In genomic region chr16:71722801-71723536, GRCh38 we compare ENCODE assay signal across 8 cellular contexts. TPM values are rescaled to one million over a fixed set of nuclear protein-coding genes. Genes with fewer than 3 reads are reported as not detected.
DNase-seq lines count a peak whose midpoint lies in the region; ATAC-seq and TF ChIP-seq lines count a peak whose summit lies in the region.

No MANE protein-coding gene starts in this region.

- H3K27me3 Mint-ChIP-seq in activated naive CD8-positive, alpha-beta T cell treated with anti-CD3 and anti-CD28 coated beads for 36 hours = peaks cover 7% of the 10 kb centered on the region

- peak overlapping the region; percentile 78 for H2AFZ ChIP-seq in DND-41 (ENCODE audit: low read depth, low read length)

- peak overlapping the region; percentile 70 for H3K27ac Mint-ChIP-seq in activated naive CD8-positive, alpha-beta T cell treated with anti-CD3 and anti-CD28 coated beads for 36 hours

- H3K4me3 ChIP-seq in DND-41 (ENCODE audit: low read depth in 1 of 2, low read length in 2 of 2) (peak overlapping the region; percentile 48 to 71; a peak in 3 of 4 replicates), HUES64 (ENCODE audit: low read length) (peak overlapping the region; percentile 72), ovary (peak overlapping the region; percentile 70), upper lobe of right lung (peak overlapping the region; percentile 80)

- TF ChIP-seq EP300 in ovary (IDR thresholded peaks at IDR 0.05) = no peak

- no peaks in the 10 kb centered on the region for H3K9me3 Mint-ChIP-seq in activated naive CD8-positive, alpha-beta T cell treated with anti-CD3 and anti-CD28 coated beads for 36 hours

- H3K27me3 ChIP-seq in DND-41 (ENCODE audit: insufficient read depth, low read length, poor library complexity) (peaks cover 10% of the 10 kb centered on the region), HUES64 (ENCODE audit: insufficient read depth, low read length) (peaks cover 19% of the 10 kb centered on the region), ovary (no peaks in the 10 kb centered on the region), upper lobe of right lung (no peaks in the 10 kb centered on the region)

- peak overlapping the region; percentile 67 for H3K9ac ChIP-seq in DND-41 (ENCODE audit: low read depth, low read length)
- peak overlapping the region; percentile 81 for H3K9ac ChIP-seq in HUES64 (ENCODE audit: low read depth, low read length)

- H3K27ac ChIP-seq in DND-41 (ENCODE audit: low read length) (no peak overlapping the region), HUES64 (ENCODE audit: low read depth, low read length) (peak overlapping the region; percentile 74; the same call in 1 of the 2 replicates), ovary (peak overlapping the region; percentile 90 to 95), upper lobe of right lung (peak overlapping the region; percentile 87)

- H3K4me1 ChIP-seq in DND-41 (ENCODE audit: insufficient read depth, low read length) (peaks cover 19% of the 10 kb centered on the region), HUES64 (ENCODE audit: insufficient read depth, low read length) (peaks cover 17% of the 10 kb centered on the region), ovary (ENCODE audit: insufficient read depth) (peaks cover 4% of the 10 kb centered on the region), upper lobe of right lung (peaks cover 21% of the 10 kb centered on the region)

- under 1% methylated on average over 59 of the region's 59 CpGs for WGBS in HUES64
- 0 to 1% (median 0%) methylated on average over 31 to 58 of the region's 59 CpGs for WGBS in ovary, 3 donors

- TF ChIP-seq CTCF in DND-41 (IDR thresholded peaks at IDR 0.05; ENCODE audit: borderline replicate concordance, extremely low read depth, low read length, poor library complexity, severe bottlenecking) = no peak
- no peak for TF ChIP-seq CTCF in ovary (IDR thresholded peaks at IDR 0.05)
- TF ChIP-seq CTCF in upper lobe of right lung (IDR thresholded peaks at IDR 0.05) = no peak

- H3K4me1 Mint-ChIP-seq in activated naive CD8-positive, alpha-beta T cell treated with anti-CD3 and anti-CD28 coated beads for 36 hours = peaks cover 10% of the 10 kb centered on the region

- intact Hi-C loops in Right ventricle myocardium inferior (cut with DNase I) (no loop called here), ovary (cut with DNase I) (no loop called here), upper lobe of right lung (cut with DNase I) (no loop called here)

- peak overlapping the region; percentile 99 for H3K4me2 ChIP-seq in DND-41 (ENCODE audit: insufficient read depth, low read length)

- H3K4me3 Mint-ChIP-seq in activated naive CD8-positive, alpha-beta T cell treated with anti-CD3 and anti-CD28 coated beads for 36 hours = peak overlapping the region; percentile 90

- peak; percentile 59 for DNase-seq in DND-41
- DNase-seq in activated naive CD8-positive, alpha-beta T cell treated with anti-CD3 and anti-CD28 coated beads for 36 hours = peak; percentile 69
- DNase-seq in Right ventricle myocardium inferior (ENCODE audit: missing footprints) = peak; percentile 86
- DNase-seq in ovary = peak; percentile 65 to 79 (median 74)
- peak; percentile 83 for DNase-seq in upper lobe of right lung

- H3K36me3 ChIP-seq in DND-41 (ENCODE audit: insufficient read depth, low read length) (no peaks in the 10 kb centered on the region; the same call in 1 of the 2 replicates), HUES64 (ENCODE audit: insufficient read depth, low read length) (no peaks in the 10 kb centered on the region; the same call in 1 of the 2 replicates), ovary (no peaks in the 10 kb centered on the region), upper lobe of right lung (no peaks in the 10 kb centered on the region)

- peaks cover 9% of the 10 kb centered on the region; the same call in 1 of the 2 replicates for H4K20me1 ChIP-seq in DND-41 (ENCODE audit: insufficient read depth, low read length)

- no peaks in the 10 kb centered on the region for H3K9me3 ChIP-seq in DND-41 (ENCODE audit: insufficient read depth, low read length, severe bottlenecking)
- H3K9me3 ChIP-seq in HUES64 (ENCODE audit: insufficient read depth, low read depth, low read length) = no peaks in the 10 kb centered on the region
- H3K9me3 ChIP-seq in ovary = no peaks in the 10 kb centered on the region
- H3K9me3 ChIP-seq in upper lobe of right lung = no peaks in the 10 kb centered on the region

- no peak for TF ChIP-seq POLR2A in ovary (IDR thresholded peaks at IDR 0.05)

- ATAC-seq in DND-41 (ENCODE audit: insufficient read depth, low read depth) = peak; percentile 65
- ATAC-seq in GM21528 (IDR thresholded peaks at IDR 0.05; ENCODE audit: low FRiP score, unreplicated experiment) = peak; percentile 40
- peak; percentile 88 for ATAC-seq in SK-N-SH treated with all-trans-retinoic acid at 6 μM for 48 hours
- peak; percentile 54 for ATAC-seq in Right ventricle myocardium inferior
- ATAC-seq in upper lobe of right lung = peak; percentile 65

- no peaks in the 10 kb centered on the region for H3K36me3 Mint-ChIP-seq in activated naive CD8-positive, alpha-beta T cell treated with anti-CD3 and anti-CD28 coated beads for 36 hours

- H3K79me2 ChIP-seq in DND-41 (ENCODE audit: insufficient read depth, low read length) = no peaks in the 10 kb centered on the region

TF ChIP-seq in SK-N-SH treated with all-trans-retinoic acid at 6 μM for 48 hours, 23 proteins besides CTCF, POLR2A, EP300 and RAD21:
- TF ChIP-seq ZFP3 (CRISPR knock-in tag; IDR thresholded peaks at IDR 0.05) (no peak), PATZ1 (CRISPR knock-in tag; IDR thresholded peaks at IDR 0.05; ENCODE audit: borderline replicate concordance) (0 out of 2 replicates have a peak, but pooled peaks have one; percentile 18)

RNA-seq across cellular contexts. Expression of gene PHLPP2, which starts 1.5 kb away (rescaled TPM):
- polyA plus RNA-seq in HUES64 (2013, experiment 1 of 2) = 6.6 TPM
- 5.3 TPM for polyA plus RNA-seq in HUES64 (2013, experiment 2 of 2)
- total RNA-seq in activated naive CD8-positive, alpha-beta T cell treated with anti-CD3 and anti-CD28 coated beads for 36 hours = 1 to 10 TPM; 9.3 to 9.8 TPM
- 2.1 TPM for total RNA-seq in Right ventricle myocardium inferior
- 10 to 100 TPM; 10.1 to 19.0 (median 11.2) TPM for total RNA-seq in ovary
- polyA plus RNA-seq in ovary = 1 to 10 TPM; 3.5 to 8.4 TPM
- total RNA-seq in upper lobe of right lung = 9.3 TPM
